11 cellular contexts compared by ENCODE assay signal in the genomic region with DNA sequence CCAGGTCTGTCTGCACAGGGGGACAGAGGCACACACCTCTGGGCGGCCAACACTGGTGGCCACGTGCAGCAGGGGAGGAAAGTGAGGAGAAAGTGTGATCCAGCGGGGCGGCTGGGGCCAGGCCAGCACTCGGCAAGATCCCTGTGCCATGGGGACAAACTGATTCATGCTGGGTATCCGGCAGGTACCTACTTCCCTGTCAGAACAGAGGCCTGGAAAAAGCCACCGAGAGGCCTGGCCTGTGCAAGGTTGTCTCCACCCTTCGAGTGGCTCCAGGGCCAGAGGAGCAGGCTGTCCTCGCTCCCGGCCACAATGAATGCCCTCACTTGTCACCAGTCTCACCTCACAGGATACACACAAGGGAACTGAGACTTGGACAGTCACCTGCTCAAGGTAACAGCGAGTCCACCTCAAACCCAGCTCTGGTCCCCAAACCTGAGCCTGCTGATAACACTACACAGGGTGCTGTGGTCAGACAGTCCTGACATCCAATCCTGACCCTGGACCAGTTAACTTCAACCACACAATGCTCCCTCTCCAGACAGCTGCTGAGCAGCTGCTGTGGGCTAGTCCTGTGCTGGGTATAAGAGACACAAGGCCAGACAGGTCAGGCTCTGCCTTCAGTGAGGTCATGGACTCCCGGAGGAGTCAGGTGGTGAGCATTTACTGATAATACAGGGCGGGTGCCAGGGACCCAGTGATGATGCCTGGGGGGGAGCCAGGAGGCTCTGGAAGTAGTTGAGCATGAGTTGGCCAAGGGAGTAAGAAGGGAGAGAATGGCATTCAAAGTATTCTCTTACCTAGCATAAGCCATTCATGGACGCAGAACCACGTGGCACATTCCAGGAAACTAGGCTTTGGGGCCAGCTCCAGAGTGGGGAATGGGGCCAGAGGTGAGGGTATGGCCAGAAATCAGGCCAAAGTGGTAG. TPM values are rescaled to one million over a fixed set of nuclear protein-coding genes. Genes with fewer than 3 reads are reported as not detected.
A peak's percentile ranks its signal among the peaks of the same experiment; 100 is the strongest.
DNase-seq lines count a peak whose midpoint lies in the region; ATAC-seq and TF ChIP-seq lines count a peak whose summit lies in the region.
"Had no signal": no experiment of that assay in that cellular context is flagged by ENCODE, and none has a peak within 500 bp of the region (broad histone marks: within the 10 kb centered on the region; RNA-seq: fewer than 3 reads in every experiment).

No MANE protein-coding gene starts in this region.

- H2BK15ac ChIP-seq in mesenchymal stem cell (ENCODE audit: low read depth, poor library complexity, severe bottlenecking): peak overlapping the region; percentile 75

- H4K8ac ChIP-seq in mesenchymal stem cell (ENCODE audit: low read length): peak overlapping the region; percentile 71

- peaks cover 50% of the 10 kb centered on the region for H3K4me1 Mint-ChIP-seq in stimulated activated naive CD8-positive, alpha-beta T cell treated with anti-CD3 and anti-CD28 coated beads, Interleukin-15, amount 100 ng/mL, for 72 hours

- H3K36me3 ChIP-seq in left ventricle myocardium inferior (peaks cover 9% of the 10 kb centered on the region), breast epithelium (no peaks in the 10 kb centered on the region), mesenchymal stem cell (ENCODE audit: control insufficient read depth in 1 of 2, insufficient read depth in 2 of 2, low read depth in 1 of 2, low read length in 2 of 2) (peaks cover 13 to 28% of the 10 kb centered on the region in 2 experiments)

- H2BK12ac ChIP-seq in mesenchymal stem cell (ENCODE audit: low read length in 2 of 2): peak overlapping the region; percentile 72 to 99

- no peak overlapping the region for H2BK5ac ChIP-seq in mesenchymal stem cell (ENCODE audit: low read depth, low read length, poor library complexity, severe bottlenecking)

- no peaks in the 10 kb centered on the region for H3K27me3 Mint-ChIP-seq in stimulated activated naive CD8-positive, alpha-beta T cell treated with anti-CD3 and anti-CD28 coated beads, Interleukin-15, amount 100 ng/mL, for 72 hours

- peaks cover 9% of the 10 kb centered on the region for H3K79me1 ChIP-seq in mesenchymal stem cell (replicated peaks; ENCODE audit: low read length, poor library complexity, severe bottlenecking)

- peaks cover 0 to 4% of the 10 kb centered on the region in 2 donors for H3K9me3 Mint-ChIP-seq in stimulated activated naive CD8-positive, alpha-beta T cell treated with anti-CD3 and anti-CD28 coated beads, Interleukin-15, amount 100 ng/mL, for 72 hours

- peak overlapping the region; percentile 87 for H2AK5ac ChIP-seq in mesenchymal stem cell (ENCODE audit: low read length, severe bottlenecking)

- H3K4me1 ChIP-seq in left ventricle myocardium inferior (peaks cover 79% of the 10 kb centered on the region), breast epithelium (peaks cover 23 to 38% of the 10 kb centered on the region in 2 donors), mesenchymal stem cell (ENCODE audit: control insufficient read depth, insufficient read depth, low read depth, low read length) (peaks cover 59% of the 10 kb centered on the region)
- H3K4me1 ChIP-seq: HAP-1 had no signal

- peak overlapping the region; percentile 19 to 54 for H3K4ac ChIP-seq in mesenchymal stem cell (ENCODE audit: low read depth in 1 of 2, low read length in 2 of 2)

- peak overlapping the region; percentile 37 for H3K27ac ChIP-seq in left ventricle myocardium inferior (replicated peaks)
- H3K27ac ChIP-seq in breast epithelium: peak overlapping the region; percentile 82 to 93
- H3K27ac ChIP-seq in mesenchymal stem cell (ENCODE audit: low read length, poor library complexity, severe bottlenecking): no peak overlapping the region

- H3K4me3 ChIP-seq in left ventricle myocardium inferior: no peak overlapping the region
- H3K4me3 ChIP-seq in breast epithelium: no peak overlapping the region
- no peak overlapping the region for H3K4me3 ChIP-seq in mesenchymal stem cell (ENCODE audit: insufficient read depth in 1 of 2, low read depth in 1 of 2, low read length in 2 of 2)
- H3K4me3 ChIP-seq: HAP-1 had no signal

- H3K9me3 ChIP-seq in left ventricle myocardium inferior (replicated peaks) (no peaks in the 10 kb centered on the region), breast epithelium (no peaks in the 10 kb centered on the region), mesenchymal stem cell (ENCODE audit: control insufficient read depth, low read length) (no peaks in the 10 kb centered on the region)
- H3K9me3 ChIP-seq: BE2C, HAP-1 had no signal

- intact Hi-C loops in left ventricle myocardium inferior (cut with micrococcal nuclease): loop anchor here (10.0 kb wide), 1 partner anchor 63 kb away; a partner anchor contains a TSS
- intact Hi-C loops in cardiac septum (cut with DNase I): no loop called here
- intact Hi-C loops in breast epithelium (cut with DNase I; ENCODE audit: low total_unique reads): no loop called here

- H3K4me2 ChIP-seq in mesenchymal stem cell (ENCODE audit: low read length, poor library complexity, severe bottlenecking): no peak overlapping the region

- no peak for ATAC-seq in GM18519 (IDR thresholded peaks at IDR 0.05; ENCODE audit: low FRiP score, unreplicated experiment)
- no peak for ATAC-seq in stimulated activated naive CD8-positive, alpha-beta T cell treated with anti-CD3 and anti-CD28 coated beads, Interleukin-15, amount 100 ng/mL, for 72 hours
- no peak for ATAC-seq in GM19023 (IDR thresholded peaks at IDR 0.05; ENCODE audit: unreplicated experiment)

- H3K14ac ChIP-seq in mesenchymal stem cell (ENCODE audit: low read length in 2 of 2): peak overlapping the region in 1 of 2 experiments; percentile 75

- H3K27ac Mint-ChIP-seq in stimulated activated naive CD8-positive, alpha-beta T cell treated with anti-CD3 and anti-CD28 coated beads, Interleukin-15, amount 100 ng/mL, for 72 hours: peak overlapping the region in 1 of 2 donors; percentile 79

- peak overlapping the region; percentile 92 for H4K91ac ChIP-seq in mesenchymal stem cell (ENCODE audit: low read length)

- TF ChIP-seq POLR2A in breast epithelium (IDR thresholded peaks at IDR 0.05): no peak

- H3K23ac ChIP-seq in mesenchymal stem cell (ENCODE audit: low read length in 2 of 2): peak overlapping the region in 1 of 2 experiments; percentile 28

- peak overlapping the region; percentile 5 for H2BK120ac ChIP-seq in mesenchymal stem cell (ENCODE audit: low read depth, low read length)

- H3K9ac ChIP-seq in mesenchymal stem cell (ENCODE audit: low read length): no peak overlapping the region

- DNase-seq in left ventricle myocardium inferior: no peak
- DNase-seq in cardiac septum (ENCODE audit: low spot score): no peak
- peak in 1 of 2 donors; percentile 56 for DNase-seq in breast epithelium (ENCODE audit: low spot score in 2 of 2)
- DNase-seq in mesenchymal stem cell: peak; percentile 45
- no peak for DNase-seq in nucleus accumbens (lab: John Stamatoyannopoulos, UW)
- DNase-seq in stimulated activated naive CD8-positive, alpha-beta T cell treated with anti-CD3 and anti-CD28 coated beads, Interleukin-15, amount 100 ng/mL, for 72 hours: no peak
- DNase-seq: BE2C, midbrain had no signal

- H3K4me3 Mint-ChIP-seq in stimulated activated naive CD8-positive, alpha-beta T cell treated with anti-CD3 and anti-CD28 coated beads, Interleukin-15, amount 100 ng/mL, for 72 hours: no peak overlapping the region

- 90% methylated on average over 15 of the region's 15 CpGs for WGBS in mesenchymal stem cell

- H2AFZ ChIP-seq in mesenchymal stem cell (ENCODE audit: low read depth, low read length): no peak overlapping the region

- peak overlapping the region; percentile 91 to 92 for H3K18ac ChIP-seq in mesenchymal stem cell (ENCODE audit: low read depth in 1 of 2, low read length in 2 of 2)

- no peaks in the 10 kb centered on the region for H3K27me3 ChIP-seq in left ventricle myocardium inferior (ENCODE audit: low read depth)
- no peaks in the 10 kb centered on the region for H3K27me3 ChIP-seq in breast epithelium
- no peaks in the 10 kb centered on the region for H3K27me3 ChIP-seq in mesenchymal stem cell (ENCODE audit: control insufficient read depth in 1 of 2, insufficient read depth in 1 of 2, low read length in 2 of 2)
- H3K27me3 ChIP-seq: BE2C had no signal

- no peak for TF ChIP-seq CTCF in left ventricle myocardium inferior (IDR thresholded peaks at IDR 0.05; ENCODE audit: borderline replicate concordance)
- TF ChIP-seq CTCF in breast epithelium (IDR thresholded peaks at IDR 0.05): no peak

RNA-seq across cellular contexts. Expression of a gene that starts 53.0 kb away (rescaled TPM):
- total RNA-seq in left ventricle myocardium inferior (21.0 TPM), cardiac septum (19.0 TPM), breast epithelium (10 to 100 TPM; 26.7 to 29.4 (median 28.5) TPM)
- polyA plus RNA-seq in mesenchymal stem cell (2013, experiment 1 of 2): 29.9 TPM
- 29.1 TPM for polyA plus RNA-seq in mesenchymal stem cell (2013, experiment 2 of 2)
